Comparison of ENCODE assay signal across 28 cellular contexts in genomic region chr9:96581823-96582598, GRCh38. TPM values are rescaled to one million over a fixed set of nuclear protein-coding genes. Genes with fewer than 3 reads are reported as not detected.
DNase-seq lines count a peak whose midpoint lies in the region; ATAC-seq and TF ChIP-seq lines count a peak whose summit lies in the region.
"Had no signal": no experiment of that assay in that cellular context is flagged by ENCODE, and none has a peak within 500 bp of the region (broad histone marks: within the 10 kb centered on the region; RNA-seq: fewer than 3 reads in every experiment).

No MANE protein-coding gene starts in this region.

- no peaks in the 10 kb centered on the region for H3K4me1 ChIP-seq in PC-3 (ENCODE audit: insufficient read depth, low read length)

- H3K4me3 ChIP-seq in PC-3 (ENCODE audit: low read length): no peak overlapping the region
- H3K4me3 ChIP-seq: GM12878, pancreas had no signal

- POLR2A ChIA-PET in PC-3 (lab: Charles Lee; ENCODE audit: unreplicated experiment): no interaction called here
- POLR2A ChIA-PET in T-cell (lab: Charles Lee): interaction anchor here in 1 of 2 donors (0.6 kb wide), 1 partner anchor 25 kb away, joined by 3 read pairs; no protein-coding TSS in a partner anchor

- no peak overlapping the region for H3K4me2 ChIP-seq in PC-3 (ENCODE audit: low read length)

- CTCF ChIA-PET in PC-3 (lab: Charles Lee): no interaction called here
- CTCF ChIA-PET in T-cell (lab: Charles Lee): no interaction called here

- no peak overlapping the region for H2AFZ ChIP-seq in PC-3 (ENCODE audit: low read length)

- in situ Hi-C loops in GM13977 (cut with MboI; ENCODE audit: low pct_unique_long_range_greater_than_20kb, low sequenced_read_pairs, unreplicated experiment): no loop called here

- H3K36me3 Mint-ChIP-seq in progenitor cell of endocrine pancreas (ENCODE audit: insufficient read depth): no peaks in the 10 kb centered on the region
- no peaks in the 10 kb centered on the region for H3K36me3 Mint-ChIP-seq in T-cell
- H3K36me3 Mint-ChIP-seq: activated naive CD4-positive, alpha-beta T cell treated with anti-CD3 and anti-CD28 coated beads, Interleukin-2, amount 10 ng/mL, durations not matched to agents 7 days and 5 days; CD8-positive, alpha-beta memory T cell; natural killer cell treated with Interleukin-12 subunit alpha and Interleukin-12 subunit beta and Interleukin-15 and Interleukin-18, amount 100 ng/mL, for 72 hours had no signal

- H3K27me3 ChIP-seq in PC-3 (ENCODE audit: low read length): no peaks in the 10 kb centered on the region
- H3K27me3 ChIP-seq: pancreas had no signal

- H3K9me3 Mint-ChIP-seq in progenitor cell of endocrine pancreas (ENCODE audit: low read depth) (no peaks in the 10 kb centered on the region), T-cell (no peaks in the 10 kb centered on the region)
- H3K9me3 Mint-ChIP-seq: activated naive CD4-positive, alpha-beta T cell treated with anti-CD3 and anti-CD28 coated beads, Interleukin-2, amount 10 ng/mL, durations not matched to agents 7 days and 5 days; activated T-cell treated with anti-CD3 and anti-CD28 coated beads, Interleukin-2, amount 50 U/mL, for 4 hours; CD8-positive, alpha-beta memory T cell; natural killer cell treated with Interleukin-12 subunit alpha and Interleukin-12 subunit beta and Interleukin-15 and Interleukin-18, amount 100 ng/mL, for 72 hours had no signal

- H3K27ac Mint-ChIP-seq in progenitor cell of endocrine pancreas (peak overlapping the region; percentile 84), T-cell (no peak overlapping the region)
- H3K27ac Mint-ChIP-seq: activated naive CD4-positive, alpha-beta T cell treated with anti-CD3 and anti-CD28 coated beads, Interleukin-2, amount 10 ng/mL, durations not matched to agents 7 days and 5 days; natural killer cell treated with Interleukin-12 subunit alpha and Interleukin-12 subunit beta and Interleukin-15 and Interleukin-18, amount 100 ng/mL, for 72 hours had no signal

- intact Hi-C loops in PC-3 (cut with micrococcal nuclease): no loop called here

- ATAC-seq in PC-3: peak; percentile 37
- no peak for ATAC-seq in T-cell (replicated peaks in 1 of 4)
- ATAC-seq: activated T-cell treated with anti-CD3 and anti-CD28 coated beads, Interleukin-2, amount 50 U/mL, for 4 hours; GM12878; left colon; natural killer cell treated with Interleukin-12 subunit alpha and Interleukin-12 subunit beta and Interleukin-15 and Interleukin-18, amount 100 ng/mL, for 72 hours; pancreas; sciatic nerve had no signal

- H3K36me3 ChIP-seq in PC-3 (ENCODE audit: low read depth, low read length): no peaks in the 10 kb centered on the region
- H3K36me3 ChIP-seq: pancreas had no signal

- DNase-seq in DMS153 (lab: John Stamatoyannopoulos, UW): peak; percentile 4
- DNase-seq in DMS153 treated with DMSO at 0.1 percent for 48 hours (lab: John Stamatoyannopoulos, UW; ENCODE audit: unreplicated experiment): no peak
- no peak for DNase-seq in PC-3
- DNase-seq in epithelial cell of prostate (ENCODE audit: low read depth, low spot score): no peak
- no peak for DNase-seq in progenitor cell of endocrine pancreas (ENCODE audit: low spot score, unreplicated experiment)
- DNase-seq in HUDEP-2 (lab: John Stamatoyannopoulos, UW; ENCODE audit: unreplicated experiment in 76 of 76): no peak
- no peak for DNase-seq in GM13977 (ENCODE audit: low spot score)
- no peak for DNase-seq in T-cell
- DNase-seq: activated naive CD4-positive, alpha-beta T cell treated with anti-CD3 and anti-CD28 coated beads, Interleukin-2, amount 10 ng/mL, durations not matched to agents 7 days and 5 days; activated T-cell treated with anti-CD3 and anti-CD28 coated beads, Interleukin-2, amount 50 U/mL, for 4 hours; AML-193; anterior cingulate cortex; CD8-positive, alpha-beta memory T cell; cerebellar nuclear complex; DMS53; effector CD8-positive, alpha-beta T cell; left colon; NCI-H1436 treated with DMSO at 0.1 percent for 48 hours; NCI-H524; NK-92 treated with Interleukin-12 subunit alpha and Interleukin-12 subunit beta, amount 100 ng/mL, for 24 hours; pancreas; stimulated activated CD4-positive, alpha-beta T cell treated with anti-CD3 and anti-CD28 coated beads, Interleukin-15, amount 100 ng/mL, for 24 hours; SW 1271; trophoblast cell had no signal

- H3K4me3 Mint-ChIP-seq in progenitor cell of endocrine pancreas (ENCODE audit: low read depth) (no peak overlapping the region), T-cell (no peak overlapping the region)
- H3K4me3 Mint-ChIP-seq: activated naive CD4-positive, alpha-beta T cell treated with anti-CD3 and anti-CD28 coated beads, Interleukin-2, amount 10 ng/mL, durations not matched to agents 7 days and 5 days; activated T-cell treated with anti-CD3 and anti-CD28 coated beads, Interleukin-2, amount 50 U/mL, for 4 hours; CD8-positive, alpha-beta memory T cell; natural killer cell treated with Interleukin-12 subunit alpha and Interleukin-12 subunit beta and Interleukin-15 and Interleukin-18, amount 100 ng/mL, for 72 hours had no signal

- H3K4me1 Mint-ChIP-seq in progenitor cell of endocrine pancreas (ENCODE audit: low read depth): peaks cover 18% of the 10 kb centered on the region
- no peaks in the 10 kb centered on the region for H3K4me1 Mint-ChIP-seq in T-cell
- H3K4me1 Mint-ChIP-seq: activated naive CD4-positive, alpha-beta T cell treated with anti-CD3 and anti-CD28 coated beads, Interleukin-2, amount 10 ng/mL, durations not matched to agents 7 days and 5 days; CD8-positive, alpha-beta memory T cell had no signal

- no TSS peak for BruUV-seq in PC-3 (replicated peaks; lab: Mats Ljungman, UMichigan)

- no peak overlapping the region for H3K9ac ChIP-seq in PC-3 (ENCODE audit: low read length)

- H3K27ac ChIP-seq in PC-3 (ENCODE audit: low read length): no peak overlapping the region
- H3K27ac ChIP-seq in epithelial cell of prostate: peak overlapping the region; percentile 61
- H3K27ac ChIP-seq: 22Rv1 had no signal

- no peaks in the 10 kb centered on the region for H4K20me1 ChIP-seq in PC-3 (ENCODE audit: low read length)

- no peaks in the 10 kb centered on the region for H3K9me2 ChIP-seq in PC-3 (replicated peaks; ENCODE audit: low read length)

- H3F3A ChIP-seq in PC-3 (ENCODE audit: low read length, unreplicated experiment): no peaks in the 10 kb centered on the region

- H3K9me3 ChIP-seq in PC-3 (ENCODE audit: low read length): no peaks in the 10 kb centered on the region
- H3K9me3 ChIP-seq: pancreas had no signal

- H3K79me2 ChIP-seq in PC-3 (ENCODE audit: low read length): peaks cover 19% of the 10 kb centered on the region

- TF ChIP-seq CTCF in PC-3 (conservative IDR thresholded peaks at IDR 0.05; ENCODE audit: low read depth, low read length) (no peak), progenitor cell of endocrine pancreas (IDR thresholded peaks at IDR 0.05; ENCODE audit: unreplicated experiment) (no peak), GM13977 (IDR thresholded peaks at IDR 0.05; ENCODE audit: extremely low read depth, insufficient read depth, missing control alignments) (no peak)

- H3K27me3 Mint-ChIP-seq in progenitor cell of endocrine pancreas (no peaks in the 10 kb centered on the region), T-cell (peaks cover 0 to 8% of the 10 kb centered on the region in 2 donors)

RNA-seq across cellular contexts. Expression of gene CDC14B, which starts 37.6 kb away (rescaled TPM):
- total RNA-seq in PC-3 (2014; rRNA removed) (10.5 and 11.4 TPM in 2 replicates), progenitor cell of endocrine pancreas (46.2 and 53.2 TPM in 2 replicates), T-cell (10 to 100 TPM in 1 of 5 donors, 1 to 10 TPM in 4; 4.8 to 11.9 (median 7.2) TPM)
